ENCODE assay signal across 13 cellular contexts in genomic region chr10:96695366-96695765, GRCh38. TPM values are rescaled to one million over a fixed set of nuclear protein-coding genes. Genes with fewer than 3 reads are reported as not detected.
DNase-seq lines count a peak whose midpoint lies in the region; ATAC-seq and TF ChIP-seq lines count a peak whose summit lies in the region.
"Had no signal": no experiment of that assay in that cellular context is flagged by ENCODE, and none has a peak within 500 bp of the region (broad histone marks: within the 10 kb centered on the region; RNA-seq: fewer than 3 reads in every experiment).

No MANE protein-coding gene starts in this region.

- POLR2A ChIA-PET in activated CD4-positive, alpha-beta T cell treated with anti-CD3 and anti-CD28 coated beads for 36 hours (lab: Charles Lee) = no interaction called here

- no peaks in the 10 kb centered on the region for H3K36me3 Mint-ChIP-seq in activated CD4-positive, alpha-beta T cell treated with anti-CD3 and anti-CD28 coated beads for 36 hours (ENCODE audit: low read depth)
- no peaks in the 10 kb centered on the region for H3K36me3 Mint-ChIP-seq in activated T-helper 1 cell treated with anti-CD3 and anti-CD28 coated beads, Interleukin-12 subunit alpha, Interleukin-12 subunit beta, Interleukin-2, Interleukin-4 antibody, amounts not matched to agents 30 ng/mL and 10 ng/mL and 1 ng/mL, durations not matched to agents 14 hours and 24 hours and 36 hours (ENCODE audit: low read depth)
- H3K36me3 Mint-ChIP-seq in natural killer cell = no peaks in the 10 kb centered on the region

- H3K4me1 Mint-ChIP-seq in activated CD4-positive, alpha-beta T cell treated with anti-CD3 and anti-CD28 coated beads for 36 hours = peaks cover 28% of the 10 kb centered on the region
- H3K4me1 Mint-ChIP-seq in activated T-helper 1 cell treated with anti-CD3 and anti-CD28 coated beads, Interleukin-12 subunit alpha, Interleukin-12 subunit beta, Interleukin-2, Interleukin-4 antibody, amounts not matched to agents 30 ng/mL and 10 ng/mL and 1 ng/mL, durations not matched to agents 14 hours and 24 hours and 36 hours (ENCODE audit: low read depth) = peaks cover 37% of the 10 kb centered on the region
- peaks cover 61 to 75% of the 10 kb centered on the region in 2 donors for H3K4me1 Mint-ChIP-seq in natural killer cell

- DNase-seq in activated CD4-positive, alpha-beta T cell treated with anti-CD3 and anti-CD28 coated beads for 36 hours = peak; percentile 33
- DNase-seq in activated CD4-positive, alpha-beta T cell treated with anti-CD3 and anti-CD28 coated beads, Interleukin-2, amount 50 U/mL, for 1 hour = no peak
- DNase-seq in Kasumi-1 (lab: John Stamatoyannopoulos, UW) (peak; percentile 59 to 68), natural killer cell (no peak)
- no peak for DNase-seq in activated T-helper 1 cell treated with anti-CD3 and anti-CD28 coated beads, Interleukin-12 subunit alpha, Interleukin-12 subunit beta, Interleukin-2, Interleukin-4 antibody, amounts not matched to agents 30 ng/mL and 10 ng/mL and 1 ng/mL, durations not matched to agents 14 hours and 24 hours and 36 hours (ENCODE audit: low spot score)
- DNase-seq: dermis blood vessel endothelial cell; mesendoderm; NCI-H1694; NCI-H82; stimulated activated CD4-positive, alpha-beta T cell treated with anti-CD3 and anti-CD28 coated beads, Interleukin-12 subunit alpha, Interleukin-12 subunit beta, amount 100 ng/mL, for 4 hours had no signal

- no peak for TF ChIP-seq CTCF in natural killer cell (IDR thresholded peaks at IDR 0.05)

- peak; percentile 76 for ATAC-seq in activated CD4-positive, alpha-beta T cell treated with anti-CD3 and anti-CD28 coated beads for 36 hours
- ATAC-seq in natural killer cell (peak; percentile 81 to 90 (median 89)), GM21367 (IDR thresholded peaks at IDR 0.05; ENCODE audit: unreplicated experiment) (no peak), GM21526 (IDR thresholded peaks at IDR 0.05; ENCODE audit: low FRiP score, unreplicated experiment) (no peak), GM21825 (IDR thresholded peaks at IDR 0.05; ENCODE audit: unreplicated experiment) (no peak)

- intact Hi-C loops in activated CD4-positive, alpha-beta T cell treated with anti-CD3 and anti-CD28 coated beads for 36 hours (cut with DNase I, micrococcal nuclease) = loop anchor here in 1 of 2 experiments (2.0 to 5.0 kb wide), 2 partner anchors 25 to 108 kb away; partner anchors contain the start of genes PIK3AP1 and TM9SF3
- intact Hi-C loops in activated T-helper 1 cell treated with anti-CD3 and anti-CD28 coated beads, Interleukin-12 subunit alpha, Interleukin-12 subunit beta, Interleukin-2, Interleukin-4 antibody, amounts not matched to agents 30 ng/mL and 10 ng/mL and 1 ng/mL, durations not matched to agents 14 hours and 24 hours and 36 hours (cut with micrococcal nuclease) = loop anchor here (1.0 to 2.0 kb wide), 3 partner anchors 25 to 135 kb away; partner anchors contain the start of gene PIK3AP1
- intact Hi-C loops in natural killer cell (cut with micrococcal nuclease) = loop anchor here (1.0 to 2.0 kb wide), 4 partner anchors 18 to 43 kb away; no protein-coding TSS in a partner anchor

- H3K9me3 Mint-ChIP-seq in activated CD4-positive, alpha-beta T cell treated with anti-CD3 and anti-CD28 coated beads for 36 hours (ENCODE audit: low read depth) = no peaks in the 10 kb centered on the region
- no peaks in the 10 kb centered on the region for H3K9me3 Mint-ChIP-seq in activated T-helper 1 cell treated with anti-CD3 and anti-CD28 coated beads, Interleukin-12 subunit alpha, Interleukin-12 subunit beta, Interleukin-2, Interleukin-4 antibody, amounts not matched to agents 30 ng/mL and 10 ng/mL and 1 ng/mL, durations not matched to agents 14 hours and 24 hours and 36 hours
- no peaks in the 10 kb centered on the region for H3K9me3 Mint-ChIP-seq in natural killer cell

- peak overlapping the region; percentile 76 for H3K27ac Mint-ChIP-seq in activated CD4-positive, alpha-beta T cell treated with anti-CD3 and anti-CD28 coated beads for 36 hours
- H3K27ac Mint-ChIP-seq in activated T-helper 1 cell treated with anti-CD3 and anti-CD28 coated beads, Interleukin-12 subunit alpha, Interleukin-12 subunit beta, Interleukin-2, Interleukin-4 antibody, amounts not matched to agents 30 ng/mL and 10 ng/mL and 1 ng/mL, durations not matched to agents 14 hours and 24 hours and 36 hours = peak overlapping the region; percentile 61
- peak overlapping the region; percentile 90 to 98 for H3K27ac Mint-ChIP-seq in natural killer cell

- CTCF ChIA-PET in activated CD4-positive, alpha-beta T cell treated with anti-CD3 and anti-CD28 coated beads for 36 hours (lab: Charles Lee) = no interaction called here

- H3K4me3 Mint-ChIP-seq in activated CD4-positive, alpha-beta T cell treated with anti-CD3 and anti-CD28 coated beads for 36 hours = no peak overlapping the region
- peak overlapping the region; percentile 35 for H3K4me3 Mint-ChIP-seq in activated T-helper 1 cell treated with anti-CD3 and anti-CD28 coated beads, Interleukin-12 subunit alpha, Interleukin-12 subunit beta, Interleukin-2, Interleukin-4 antibody, amounts not matched to agents 30 ng/mL and 10 ng/mL and 1 ng/mL, durations not matched to agents 14 hours and 24 hours and 36 hours
- peak overlapping the region; percentile 87 for H3K4me3 Mint-ChIP-seq in natural killer cell

- H3K27me3 Mint-ChIP-seq in activated CD4-positive, alpha-beta T cell treated with anti-CD3 and anti-CD28 coated beads for 36 hours = no peaks in the 10 kb centered on the region
- no peaks in the 10 kb centered on the region for H3K27me3 Mint-ChIP-seq in activated T-helper 1 cell treated with anti-CD3 and anti-CD28 coated beads, Interleukin-12 subunit alpha, Interleukin-12 subunit beta, Interleukin-2, Interleukin-4 antibody, amounts not matched to agents 30 ng/mL and 10 ng/mL and 1 ng/mL, durations not matched to agents 14 hours and 24 hours and 36 hours (ENCODE audit: insufficient read depth)
- H3K27me3 Mint-ChIP-seq in natural killer cell (ENCODE audit: low read depth in 2 of 2) = no peaks in the 10 kb centered on the region

RNA-seq across cellular contexts. Expression of gene PIK3AP1, which starts 24.9 kb away (rescaled TPM):
- 1 to 10 TPM; 2.7 to 2.9 TPM for total RNA-seq in activated CD4-positive, alpha-beta T cell treated with anti-CD3 and anti-CD28 coated beads for 36 hours
- total RNA-seq in activated T-helper 1 cell treated with anti-CD3 and anti-CD28 coated beads, Interleukin-12 subunit alpha, Interleukin-12 subunit beta, Interleukin-2, Interleukin-4 antibody, amounts not matched to agents 30 ng/mL and 10 ng/mL and 1 ng/mL, durations not matched to agents 14 hours and 24 hours and 36 hours = 8.2 and 9.9 TPM in 2 replicates
- 100 to 1,000 TPM in 1 of 3 donors, 10 to 100 TPM in 2; 95.3 to 137 (median 97.1) TPM for total RNA-seq in natural killer cell
- total RNA-seq: dermis blood vessel endothelial cell had no signal

Comparison
In these comparisons a context has a peak if more than half of its experiments do, and no peak if none do; other contexts are left out.
1. DNase-seq: peak in activated CD4-positive, alpha-beta T cell treated with anti-CD3 and anti-CD28 coated beads for 36 hours (single experiment) and Kasumi-1 (2 of 2); none in activated CD4-positive, alpha-beta T cell treated with anti-CD3 and anti-CD28 coated beads, Interleukin-2, amount 50 U/mL, for 1 hour (single experiment), activated T-helper 1 cell treated with anti-CD3 and anti-CD28 coated beads, Interleukin-12 subunit alpha, Interleukin-12 subunit beta, Interleukin-2, Interleukin-4 antibody, amounts not matched to agents 30 ng/mL and 10 ng/mL and 1 ng/mL, durations not matched to agents 14 hours and 24 hours and 36 hours (single experiment) and natural killer cell (single experiment).
2. ATAC-seq: peak in activated CD4-positive, alpha-beta T cell treated with anti-CD3 and anti-CD28 coated beads for 36 hours (single experiment) and natural killer cell (3 of 3); none in GM21367 (single experiment), GM21526 (single experiment) and GM21825 (single experiment).
3. Peak in every context shown above with its lines, with median percentiles within 50 percentile points of each other: H3K27ac Mint-ChIP-seq.